In genomic region chr6:52423971-52424381, GRCh38 we compare ENCODE assay signal across 9 cellular contexts. TPM values are rescaled to one million over a fixed set of nuclear protein-coding genes. Genes with fewer than 3 reads are reported as not detected.
DNase-seq lines count a peak whose midpoint lies in the region; ATAC-seq, FAIRE-seq and TF ChIP-seq lines count a peak whose summit lies in the region.
"Had no signal": no experiment of that assay in that cellular context is flagged by ENCODE, and none has a peak within 500 bp of the region (broad histone marks: within the 10 kb centered on the region; RNA-seq: fewer than 3 reads in every experiment).

No MANE protein-coding gene starts in this region.

- H3K36me3 ChIP-seq in cardiac muscle cell (no peaks in the 10 kb centered on the region), K562 (ENCODE audit: control insufficient read depth, insufficient read depth, low read length) (no peaks in the 10 kb centered on the region), hepatocyte (replicated peaks; ENCODE audit: insufficient read depth, low read depth) (no peaks in the 10 kb centered on the region), transverse colon (no peaks in the 10 kb centered on the region)

- intact Hi-C loops in Right ventricle myocardium inferior (cut with DNase I) = no loop called here
- intact Hi-C loops in K562 (cut with micrococcal nuclease) = loop anchor here (5.0 kb wide), 1 partner anchor 58 kb away; no protein-coding TSS in a partner anchor
- intact Hi-C loops in transverse colon (cut with DNase I; ENCODE audit: low total_unique reads) = loop anchor here (10.0 kb wide), 1 partner anchor 81 kb away; no protein-coding TSS in a partner anchor
- intact Hi-C loops in head of caudate nucleus (cut with DNase I) = loop anchor here (5.0 kb wide), 1 partner anchor 153 kb away; the partner anchor contains the start of gene TRAM2

- CTCF ChIA-PET in K562 (lab: Yijun Ruan, JAX; ENCODE audit: low intra/inter-chr PET ratio) = no interaction called here

- no peak for ATAC-seq in Right ventricle myocardium inferior
- ATAC-seq in K562 = no peak
- no peak for ATAC-seq in HG03457 (IDR thresholded peaks at IDR 0.05; ENCODE audit: unreplicated experiment)
- no peak for ATAC-seq in HG03354 (IDR thresholded peaks at IDR 0.05; ENCODE audit: poor library complexity, severe bottlenecking, unreplicated experiment)

- TF ChIP-seq POLR2A in K562 (conservative IDR thresholded peaks at IDR 0.05) = no peak
- no peak for TF ChIP-seq POLR2A in transverse colon (IDR thresholded peaks at IDR 0.05)

- TF ChIP-seq EP300 in K562 (IDR thresholded peaks at IDR 0.05; ENCODE audit: low read length) (no peak), transverse colon (IDR thresholded peaks at IDR 0.05; ENCODE audit: low read depth) (no peak)

- FAIRE-seq in K562 (lab: Jason Lieb, UNC) = no peak

- WGBS in K562 (ENCODE audit: insufficient coverage, low coverage, missing lambda C conversion rate) = 93% methylated on average over 8 of the region's 8 CpGs
- WGBS in hepatocyte (ENCODE audit: low lambda C conversion rate, missing lambda C conversion rate) = 72% methylated on average over 8 of the region's 8 CpGs
- WGBS in transverse colon (ENCODE audit: low coverage in 1 of 2), 2 donors = 92 to 100% methylated on average over 2 to 8 of the region's 8 CpGs

- H3K9me2 ChIP-seq in hepatocyte (replicated peaks; ENCODE audit: insufficient read depth) = no peaks in the 10 kb centered on the region

- H3K9ac ChIP-seq in K562 (ENCODE audit: insufficient read depth in 1 of 2, low read depth in 2 of 2, low read length in 2 of 2) = no peak overlapping the region

- H3K79me2 ChIP-seq in K562 (ENCODE audit: control insufficient read depth, insufficient read depth, low read length) = peaks cover 6% of the 10 kb centered on the region; the same call in 2 of the 3 replicates
- peaks cover 5% of the 10 kb centered on the region for H3K79me2 ChIP-seq in hepatocyte

- no peak overlapping the region for H2AFZ ChIP-seq in K562 (ENCODE audit: low read depth, low read length)
- H2AFZ ChIP-seq in hepatocyte = no peak overlapping the region

- peaks cover 6% of the 10 kb centered on the region for H3K4me1 ChIP-seq in cardiac muscle cell (ENCODE audit: low read depth)
- H3K4me1 ChIP-seq in K562 (replicated peaks in 1 of 2; ENCODE audit: control insufficient read depth in 2 of 2, insufficient read depth in 2 of 2, low read length in 2 of 2) = peaks cover 8 to 14% of the 10 kb centered on the region in 2 experiments; a peak in 4 of 5 replicates
- peaks cover 6% of the 10 kb centered on the region for H3K4me1 ChIP-seq in hepatocyte (ENCODE audit: insufficient read depth)
- peaks cover 8 to 15% (median 11%) of the 10 kb centered on the region in 4 donors for H3K4me1 ChIP-seq in transverse colon

- TF ChIP-seq RAD21 in K562 (CRISPR knock-in tag; conservative IDR thresholded peaks at IDR 0.05 in 1 of 2, IDR thresholded peaks at IDR 0.05 in 1 of 2) = no peak

- H3K9me3 ChIP-seq in cardiac muscle cell (ENCODE audit: low read depth) (no peaks in the 10 kb centered on the region), K562 (replicated peaks; ENCODE audit: control insufficient read depth, insufficient read depth, low read depth, low read length) (no peaks in the 10 kb centered on the region), hepatocyte (ENCODE audit: low read depth) (no peaks in the 10 kb centered on the region), transverse colon (no peaks in the 10 kb centered on the region)

- H3K27ac ChIP-seq in cardiac muscle cell = peak overlapping the region; percentile 69
- H3K27ac ChIP-seq in K562 (ENCODE audit: extremely low read depth, low read depth, low read length) = no peak overlapping the region
- H3K27ac ChIP-seq in hepatocyte = peak overlapping the region; percentile 14
- peak overlapping the region; percentile 30 to 58 (median 42) for H3K27ac ChIP-seq in transverse colon
- H3K27ac ChIP-seq: 22Rv1 had no signal

- in situ Hi-C loops in K562 (cut with MboI) (loop anchor here (25.0 kb wide), 1 partner anchor 1063 kb away; no protein-coding TSS in a partner anchor), transverse colon (cut with MboI; ENCODE audit: low pct_ligation_motif_present in 1 of 4, low pct_unique_long_range_greater_than_20kb in 1 of 4, low sequenced_read_pairs in 3 of 4) (loop anchor here in 3 of 4 donors (5.0 to 25.0 kb wide), 3 partner anchors 71 to 153 kb away; partner anchors contain the start of genes MCM3 (in 1 of the 3) and TRAM2 (in 1 of the 3))

- DNase-seq in cardiac muscle cell (ENCODE audit: low read depth in 1 of 2, low spot score in 1 of 2) (peak in 1 of 2 donors; percentile 93), Right ventricle myocardium inferior (ENCODE audit: missing footprints) (no peak), K562 (ENCODE audit: extremely low read depth in 1 of 4, low spot score in 3 of 4) (no peak), hepatocyte (ENCODE audit: low spot score) (no peak), transverse colon (no peak), head of caudate nucleus (no peak)

- TF ChIP-seq CTCF in cardiac muscle cell (IDR thresholded peaks at IDR 0.05; ENCODE audit: low read depth, low read length) = no peak
- no peak for TF ChIP-seq CTCF in K562 (IDR thresholded peaks at IDR 0.05 in 2 of 3, conservative IDR thresholded peaks at IDR 0.05 in 1 of 3; ENCODE audit: insufficient read depth in 2 of 3, low read depth in 1 of 3, low read length in 3 of 3)
- no peak for TF ChIP-seq CTCF in hepatocyte (IDR thresholded peaks at IDR 0.05; ENCODE audit: poor library complexity)
- no peak for TF ChIP-seq CTCF in transverse colon (IDR thresholded peaks at IDR 0.05)

- H3K4me3 ChIP-seq in cardiac muscle cell (no peak overlapping the region), K562 (no peak overlapping the region), hepatocyte (no peak overlapping the region), transverse colon (no peak overlapping the region)

- H3K27me3 ChIP-seq in cardiac muscle cell = no peaks in the 10 kb centered on the region
- no peaks in the 10 kb centered on the region for H3K27me3 ChIP-seq in K562 (ENCODE audit: control insufficient read depth in 2 of 2, insufficient read depth in 2 of 2, low read length in 2 of 2)
- no peaks in the 10 kb centered on the region for H3K27me3 ChIP-seq in hepatocyte
- H3K27me3 ChIP-seq in transverse colon = no peaks in the 10 kb centered on the region

- H3K9me1 ChIP-seq in K562 (ENCODE audit: control insufficient read depth, insufficient read depth, low read length) = no peaks in the 10 kb centered on the region

- no TSS peak for BruUV-seq in K562 (replicated peaks; lab: Mats Ljungman, UMichigan)

- no peaks in the 10 kb centered on the region for H4K20me1 ChIP-seq in K562 (replicated peaks; ENCODE audit: control insufficient read depth, insufficient read depth, low read length)
- no peaks in the 10 kb centered on the region for H4K20me1 ChIP-seq in hepatocyte (ENCODE audit: insufficient read depth, poor library complexity, severe bottlenecking)

- POLR2A ChIA-PET in K562 (lab: Yijun Ruan, JAX) = no interaction called here

- H3K4me2 ChIP-seq in K562 (ENCODE audit: insufficient read depth, low read length) = no peak overlapping the region
- no peak overlapping the region for H3K4me2 ChIP-seq in hepatocyte

TF ChIP-seq in K562, 482 proteins besides CTCF, POLR2A, EP300 and RAD21:
- TF ChIP-seq BCOR (IDR thresholded peaks at IDR 0.05) (no peak), FOSL1 (tag; conservative IDR thresholded peaks at IDR 0.05) (0 out of 2 replicates have a peak, but pooled peaks have one; percentile 42), TFAM (CRISPR knock-in tag; conservative IDR thresholded peaks at IDR 0.05) (no peak), JUND (IDR thresholded peaks at IDR 0.05; ENCODE audit: borderline replicate concordance, low read depth, low read length) (no peak), JUND (tag; IDR thresholded peaks at IDR 0.05; ENCODE audit: borderline replicate concordance, low read depth, low read length) (peak; percentile 18; the same call in 1 of the 3 replicates)

RNA-seq across cellular contexts. Expression of gene EFHC1, which starts 3.8 kb away (rescaled TPM):
- total RNA-seq in cardiac muscle cell (20.3 and 21.0 TPM in 2 replicates), Right ventricle myocardium inferior (4.8 TPM), K562 (2014; rRNA removed) (10.6 and 12.2 TPM in 2 replicates), K562 (2014; rRNA removed; fragmentation: Illumina TruSeq; extraction: Trizol) (11.1 and 12.4 TPM in 2 replicates), K562 (2015; rRNA removed; fragmentation: Illumina TruSeq; extraction: Trizol) (9.5 and 10.2 TPM in 2 replicates), K562 (2021) (10.8 and 12.0 TPM in 2 replicates), hepatocyte (12.2 and 17.4 TPM in 2 replicates), transverse colon (10 to 100 TPM; 17.1 to 28.4 (median 19.5) TPM)
- polyA plus RNA-seq in cardiac muscle cell (22.7 and 31.8 TPM in 2 replicates), K562 (2011; rRNA removed) (24.7 and 31.0 TPM in 2 replicates), K562 (2014; fragmentation: Illumina TruSeq; extraction: Trizol) (14.4 and 14.9 TPM in 2 replicates), K562 (2014; fragmentation: Nextera tagmentation; extraction: Ambion mirVana) (10 to 100 TPM; 15.7 to 17.2 TPM), K562 (2014; rRNA removed) (20.8 and 21.5 TPM in 2 replicates), hepatocyte (18.3 and 18.8 TPM in 2 replicates)
- 33.1 and 52.6 TPM in 2 replicates for total RNA-seq in K562 (2011; cell fraction: chromatin; rRNA removed; ENCODE audit: low replicate concordance)
- 14.3 and 20.1 TPM in 2 replicates for total RNA-seq in K562 (2011; cell fraction: nucleolus; rRNA removed)
- 25.2 and 39.0 TPM in 2 replicates for total RNA-seq in K562 (2011; cell fraction: nucleoplasm; rRNA removed)
- 6.0 and 10.8 TPM in 2 replicates for polyA plus RNA-seq in K562 (2011; cell fraction: cytosol; rRNA removed)
- 104 and 128 TPM in 2 replicates for polyA plus RNA-seq in K562 (2011; cell fraction: nucleus; rRNA removed)
- polyA plus RNA-seq in K562 (2012) = 12.9 and 23.7 TPM in 2 replicates
- polyA minus RNA-seq in K562 (2011; rRNA and poly(A)+ RNA removed) = 12.7 and 13.7 TPM in 2 replicates
- polyA minus RNA-seq in K562 (2011; cell fraction: cytosol; rRNA and poly(A)+ RNA removed) = 4.6 and 5.6 TPM in 2 replicates
- 26.8 and 38.1 TPM in 2 replicates for polyA minus RNA-seq in K562 (2011; cell fraction: nucleus; rRNA and poly(A)+ RNA removed)
